In genomic region chr17:59572301-59572924, GRCh38 we compare ENCODE assay signal across 1 cellular context.
A peak's percentile ranks its signal among the peaks of the same experiment; 100 is the strongest.
TF ChIP-seq lines count a peak whose summit lies in the region.

No MANE protein-coding gene starts in this region.

TF ChIP-seq in GM12878, 131 proteins besides CTCF, POLR2A, EP300 and RAD21 (continued from another document and continues in another):
- TF ChIP-seq NFYA (IDR thresholded peaks at IDR 0.05; ENCODE audit: borderline replicate concordance, low read depth, low read length) = no peak
- TF ChIP-seq SUPT20H (IDR thresholded peaks at IDR 0.05; ENCODE audit: borderline replicate concordance, control insufficient read depth, low read depth, low read length) = no peak
- TF ChIP-seq ZNF207 (IDR thresholded peaks at IDR 0.05; ENCODE audit: borderline replicate concordance) = no peak
- peak; percentile 66; the same call in 1 of the 2 replicates for TF ChIP-seq CREM (IDR thresholded peaks at IDR 0.05; ENCODE audit: low read depth)
- TF ChIP-seq, protein P1, sequence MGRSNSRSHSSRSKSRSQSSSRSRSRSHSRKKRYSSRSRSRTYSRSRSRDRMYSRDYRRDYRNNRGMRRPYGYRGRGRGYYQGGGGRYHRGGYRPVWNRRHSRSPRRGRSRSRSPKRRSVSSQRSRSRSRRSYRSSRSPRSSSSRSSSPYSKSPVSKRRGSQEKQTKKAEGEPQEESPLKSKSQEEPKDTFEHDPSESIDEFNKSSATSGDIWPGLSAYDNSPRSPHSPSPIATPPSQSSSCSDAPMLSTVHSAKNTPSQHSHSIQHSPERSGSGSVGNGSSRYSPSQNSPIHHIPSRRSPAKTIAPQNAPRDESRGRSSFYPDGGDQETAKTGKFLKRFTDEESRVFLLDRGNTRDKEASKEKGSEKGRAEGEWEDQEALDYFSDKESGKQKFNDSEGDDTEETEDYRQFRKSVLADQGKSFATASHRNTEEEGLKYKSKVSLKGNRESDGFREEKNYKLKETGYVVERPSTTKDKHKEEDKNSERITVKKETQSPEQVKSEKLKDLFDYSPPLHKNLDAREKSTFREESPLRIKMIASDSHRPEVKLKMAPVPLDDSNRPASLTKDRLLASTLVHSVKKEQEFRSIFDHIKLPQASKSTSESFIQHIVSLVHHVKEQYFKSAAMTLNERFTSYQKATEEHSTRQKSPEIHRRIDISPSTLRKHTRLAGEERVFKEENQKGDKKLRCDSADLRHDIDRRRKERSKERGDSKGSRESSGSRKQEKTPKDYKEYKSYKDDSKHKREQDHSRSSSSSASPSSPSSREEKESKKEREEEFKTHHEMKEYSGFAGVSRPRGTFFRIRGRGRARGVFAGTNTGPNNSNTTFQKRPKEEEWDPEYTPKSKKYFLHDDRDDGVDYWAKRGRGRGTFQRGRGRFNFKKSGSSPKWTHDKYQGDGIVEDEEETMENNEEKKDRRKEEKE (IDR thresholded peaks at IDR 0.05) = no peak
- TF ChIP-seq RCOR1 (conservative IDR thresholded peaks at IDR 0.05; ENCODE audit: low read depth, low read length) = no peak
- no peak for TF ChIP-seq MLLT1 (IDR thresholded peaks at IDR 0.05)
- no peak for TF ChIP-seq HDAC2 (IDR thresholded peaks at IDR 0.05)
- TF ChIP-seq LARP7 (IDR thresholded peaks at IDR 0.05) = no peak
- TF ChIP-seq ASH2L (IDR thresholded peaks at IDR 0.05; ENCODE audit: borderline replicate concordance, low read depth) = no peak
- no peak; the same call in none of the 2 replicates for TF ChIP-seq MTA2 (IDR thresholded peaks at IDR 0.05; ENCODE audit: low read depth)
- no peak for TF ChIP-seq ZBED1 (IDR thresholded peaks at IDR 0.05; ENCODE audit: borderline replicate concordance)
- TF ChIP-seq TAF1 (IDR thresholded peaks at IDR 0.05; ENCODE audit: borderline replicate concordance, low read depth, low read length) = no peak
- no peak for TF ChIP-seq CHD2 (IDR thresholded peaks at IDR 0.05; ENCODE audit: borderline replicate concordance, low read depth, low read length)
- TF ChIP-seq RELA (IDR thresholded peaks at IDR 0.05; ENCODE audit: borderline replicate concordance, partially characterized antibody) = no peak
- TF ChIP-seq NFIC (IDR thresholded peaks at IDR 0.05; ENCODE audit: low read depth, low read length) = peak; percentile 71; the same call in 1 of the 2 replicates
- TF ChIP-seq RAD51 (IDR thresholded peaks at IDR 0.05) = no peak
- no peak for TF ChIP-seq SKIL (IDR thresholded peaks at IDR 0.05; ENCODE audit: low read depth, poor library complexity, severe bottlenecking)
- TF ChIP-seq ZBTB40 (IDR thresholded peaks at IDR 0.05; ENCODE audit: borderline replicate concordance) = no peak
- no peak for TF ChIP-seq KDM1A (IDR thresholded peaks at IDR 0.05; ENCODE audit: borderline replicate concordance)
- TF ChIP-seq ZNF592 (IDR thresholded peaks at IDR 0.05) = no peak
- 0 out of 2 replicates have a peak, but pooled peaks have one; percentile 17 for TF ChIP-seq RELB (IDR thresholded peaks at IDR 0.05; ENCODE audit: low read depth)
- TF ChIP-seq BACH1 (IDR thresholded peaks at IDR 0.05; ENCODE audit: borderline replicate concordance) = no peak
- no peak for TF ChIP-seq TBL1XR1 (IDR thresholded peaks at IDR 0.05; ENCODE audit: low read depth, low read length)
- TF ChIP-seq ESRRA (IDR thresholded peaks at IDR 0.05; ENCODE audit: low read length) = no peak
- peak; percentile 53; the same call in 1 of the 2 replicates for TF ChIP-seq BCL11A (IDR thresholded peaks at IDR 0.05; ENCODE audit: low read depth, low read length)
- peak; percentile 81 for TF ChIP-seq RUNX3 (IDR thresholded peaks at IDR 0.05; ENCODE audit: low read length)
- no peak for TF ChIP-seq FOXK2 (IDR thresholded peaks at IDR 0.05)
- TF ChIP-seq ZZZ3 (IDR thresholded peaks at IDR 0.05; ENCODE audit: control insufficient read depth, insufficient read length, low read depth) = no peak
- no peak for TF ChIP-seq MYC (IDR thresholded peaks at IDR 0.05; ENCODE audit: insufficient read depth, insufficient read length, insufficient replicate concordance, low read length, severe bottlenecking)
- TF ChIP-seq SPI1 (IDR thresholded peaks at IDR 0.05; ENCODE audit: borderline replicate concordance, insufficient read depth, low read depth, low read length) = 0 out of 2 replicates have a peak, but pooled peaks have one; percentile 14
- TF ChIP-seq ZNF687 (IDR thresholded peaks at IDR 0.05) = no peak
- TF ChIP-seq, protein P2, sequence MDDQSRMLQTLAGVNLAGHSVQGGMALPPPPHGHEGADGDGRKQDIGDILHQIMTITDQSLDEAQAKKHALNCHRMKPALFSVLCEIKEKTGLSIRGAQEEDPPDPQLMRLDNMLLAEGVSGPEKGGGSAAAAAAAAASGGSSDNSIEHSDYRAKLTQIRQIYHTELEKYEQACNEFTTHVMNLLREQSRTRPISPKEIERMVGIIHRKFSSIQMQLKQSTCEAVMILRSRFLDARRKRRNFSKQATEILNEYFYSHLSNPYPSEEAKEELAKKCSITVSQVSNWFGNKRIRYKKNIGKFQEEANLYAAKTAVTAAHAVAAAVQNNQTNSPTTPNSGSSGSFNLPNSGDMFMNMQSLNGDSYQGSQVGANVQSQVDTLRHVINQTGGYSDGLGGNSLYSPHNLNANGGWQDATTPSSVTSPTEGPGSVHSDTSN (IDR thresholded peaks at IDR 0.05; ENCODE audit: insufficient replicate concordance, low read depth, low read length) = no peak
